18 cellular contexts compared by ENCODE assay signal in genomic region chr5:148739524-148739923, GRCh38.
DNase-seq lines count a peak whose midpoint lies in the region; ATAC-seq lines count a peak whose summit lies in the region.
"Had no signal": no experiment of that assay in that cellular context is flagged by ENCODE, and none has a peak within 500 bp of the region (broad histone marks: within the 10 kb centered on the region; RNA-seq: fewer than 3 reads in every experiment).

No MANE protein-coding gene starts in this region.

- H3K27ac Mint-ChIP-seq in dendritic cell treated with granulocyte-macrophage colony-stimulating factor and Interleukin-4, amounts not matched to agents 40 ng/mL and 50 ng/mL, for 4 days = peak overlapping the region; percentile 93
- H3K27ac Mint-ChIP-seq: CD8-positive, alpha-beta memory T cell; T-helper 1 cell treated with Interleukin-12 subunit alpha and Interleukin-12 subunit beta and Interleukin-4 antibody, amounts not matched to agents 30 μg/mL and 1 μg/mL, for 36 hours had no signal

- intact Hi-C loops in dendritic cell treated with granulocyte-macrophage colony-stimulating factor and Interleukin-4, amounts not matched to agents 40 ng/mL and 50 ng/mL, for 4 days (cut with micrococcal nuclease) = loop anchor here (5.0 to 10.0 kb wide), 3 partner anchors 355 to 485 kb away; partner anchors contain the start of gene FBXO38

- DNase-seq in AG08396 (ENCODE audit: low spot score) (peak; percentile 23), M059J (ENCODE audit: low read depth) (peak; percentile 56), mucosa of gallbladder (ENCODE audit: low spot score) (peak; percentile 79), anterior cingulate cortex (lab: John Stamatoyannopoulos, UW) (no peak)
- DNase-seq: activated effector memory CD4-positive, alpha-beta T cell treated with Interleukin-2 at 50 U/mL for 16 hours; CD8-positive, alpha-beta memory T cell; dorsolateral prefrontal cortex; EL; KG1; NCI-H1417 treated with DMSO at 0.1 percent for 48 hours; stimulated activated naive CD8-positive, alpha-beta T cell treated with anti-CD3 and anti-CD28 coated beads, Interleukin-15, Interleukin-2, amounts not matched to agents 100 U/mL and 50 U/mL, for 24 hours had no signal

- no peaks in the 10 kb centered on the region for H3K9me3 Mint-ChIP-seq in dendritic cell treated with granulocyte-macrophage colony-stimulating factor and Interleukin-4, amounts not matched to agents 40 ng/mL and 50 ng/mL, for 4 days
- H3K9me3 Mint-ChIP-seq: CD8-positive, alpha-beta memory T cell; T-helper 1 cell treated with Interleukin-12 subunit alpha and Interleukin-12 subunit beta and Interleukin-4 antibody, amounts not matched to agents 30 μg/mL and 1 μg/mL, for 36 hours had no signal

- ATAC-seq in GM19455 (IDR thresholded peaks at IDR 0.05; ENCODE audit: unreplicated experiment) = no peak
- ATAC-seq in GM18498 (IDR thresholded peaks at IDR 0.05; ENCODE audit: unreplicated experiment) = no peak
- no peak for ATAC-seq in HG02763 (IDR thresholded peaks at IDR 0.05; ENCODE audit: unreplicated experiment)
- ATAC-seq: A549; esophagus mucosa; stimulated activated naive CD8-positive, alpha-beta T cell treated with anti-CD3 and anti-CD28 coated beads, Interleukin-15, Interleukin-2, amounts not matched to agents 100 U/mL and 50 U/mL, for 24 hours had no signal

- no peaks in the 10 kb centered on the region for H3K27me3 Mint-ChIP-seq in dendritic cell treated with granulocyte-macrophage colony-stimulating factor and Interleukin-4, amounts not matched to agents 40 ng/mL and 50 ng/mL, for 4 days

- peak overlapping the region; percentile 5 for H3K4me3 Mint-ChIP-seq in dendritic cell treated with granulocyte-macrophage colony-stimulating factor and Interleukin-4, amounts not matched to agents 40 ng/mL and 50 ng/mL, for 4 days
- H3K4me3 Mint-ChIP-seq: CD8-positive, alpha-beta memory T cell; T-helper 1 cell treated with Interleukin-12 subunit alpha and Interleukin-12 subunit beta and Interleukin-4 antibody, amounts not matched to agents 30 μg/mL and 1 μg/mL, for 36 hours had no signal

- peaks cover 62% of the 10 kb centered on the region for H3K4me1 Mint-ChIP-seq in dendritic cell treated with granulocyte-macrophage colony-stimulating factor and Interleukin-4, amounts not matched to agents 40 ng/mL and 50 ng/mL, for 4 days (ENCODE audit: low read depth)
- H3K4me1 Mint-ChIP-seq: CD8-positive, alpha-beta memory T cell had no signal

- no peaks in the 10 kb centered on the region for H3K36me3 Mint-ChIP-seq in dendritic cell treated with granulocyte-macrophage colony-stimulating factor and Interleukin-4, amounts not matched to agents 40 ng/mL and 50 ng/mL, for 4 days (ENCODE audit: low read depth)
- H3K36me3 Mint-ChIP-seq: CD8-positive, alpha-beta memory T cell had no signal

Comparison
In these comparisons a context has a peak if more than half of its experiments do, and no peak if none do; other contexts are left out.
1. DNase-seq: peak in AG08396 (single experiment), M059J (single experiment) and mucosa of gallbladder (single experiment); none in anterior cingulate cortex (0 of 58).